In genomic region chr22:29394931-29395581, GRCh38 we compare ENCODE assay signal across 8 cellular contexts. TPM values are rescaled to one million over a fixed set of nuclear protein-coding genes. Genes with fewer than 3 reads are reported as not detected.
DNase-seq lines count a peak whose midpoint lies in the region; ATAC-seq, FAIRE-seq and TF ChIP-seq lines count a peak whose summit lies in the region.

No MANE protein-coding gene starts in this region.

- H3K4me1 Mint-ChIP-seq in T-cell: peaks cover 5 to 19% (median 11%) of the 10 kb centered on the region in 3 donors

- WGBS in right cardiac atrium: 6% methylated on average over 10 of the region's 10 CpGs
- WGBS in sigmoid colon, 2 donors: 6 to 13% methylated on average over 10 of the region's 10 CpGs

- no peaks in the 10 kb centered on the region for H3K4me1 ChIP-seq in right cardiac atrium (ENCODE audit: control insufficient read depth, insufficient read depth, low read length)
- H3K4me1 ChIP-seq in sigmoid colon: peaks cover 0 to 18% (median 16%) of the 10 kb centered on the region in 4 donors

- peak; percentile 70 for FAIRE-seq in A204.1 (lab: Jason Lieb, UNC)

- H3K27ac ChIP-seq in right cardiac atrium (ENCODE audit: low read length) (no peak overlapping the region), sigmoid colon (peak overlapping the region in 3 of 4 donors; percentile 3 to 41 (median 27))

- CTCF ChIA-PET in T-cell (lab: Charles Lee): interaction anchor here (0.6 to 0.8 kb wide), 3 partner anchors 129 to 1804 kb away, joined by 4 to 5 read pairs (median 5); no protein-coding TSS in a partner anchor

- H3K4me3 Mint-ChIP-seq in T-cell: no peak overlapping the region

- H3K27me3 ChIP-seq in right cardiac atrium (ENCODE audit: control insufficient read depth, insufficient read depth) (no peaks in the 10 kb centered on the region), sigmoid colon (no peaks in the 10 kb centered on the region)

- POLR2A ChIA-PET in T-cell (lab: Charles Lee): no interaction called here

- intact Hi-C loops in right cardiac atrium (cut with DNase I) (loop anchor here in 2 of 4 donors (10.0 kb wide), 1 partner anchor 130 kb away; no protein-coding TSS in a partner anchor), sigmoid colon (cut with DNase I) (loop anchor here (1.0 kb wide), 1 partner anchor 129 kb away; no protein-coding TSS in a partner anchor)

- no peaks in the 10 kb centered on the region for H3K9me3 ChIP-seq in right cardiac atrium (ENCODE audit: control insufficient read depth, low read length)
- H3K9me3 ChIP-seq in sigmoid colon: no peaks in the 10 kb centered on the region

- H3K36me3 Mint-ChIP-seq in T-cell: no peaks in the 10 kb centered on the region

- no peak overlapping the region for H3K27ac Mint-ChIP-seq in T-cell

- H3K36me3 ChIP-seq in sigmoid colon: no peaks in the 10 kb centered on the region

- no peaks in the 10 kb centered on the region for H3K9me3 Mint-ChIP-seq in T-cell

- no peaks in the 10 kb centered on the region for H3K27me3 Mint-ChIP-seq in T-cell

- peak; percentile 37 for DNase-seq in GM19238 (ENCODE audit: insufficient read length, low spot score)
- peak; percentile 81 for DNase-seq in NCI-H1436 (lab: John Stamatoyannopoulos, UW)
- peak; percentile 32 to 69 (median 56) for DNase-seq in T-cell
- peak in 44 of 56 donors; percentile 4 to 81 (median 36) for DNase-seq in amygdala (lab: John Stamatoyannopoulos, UW)
- DNase-seq in right cardiac atrium: peak; percentile 65 to 81 (median 79)
- DNase-seq in sigmoid colon: peak; percentile 82

- TF ChIP-seq CTCF in sigmoid colon (IDR thresholded peaks at IDR 0.05): peak; percentile 64 to 85 (median 74)

- ATAC-seq in T-cell (replicated peaks in 1 of 4) (peak; percentile 92 to 97 (median 96)), right cardiac atrium (peak; percentile 80 to 84), GM18505 (IDR thresholded peaks at IDR 0.05; ENCODE audit: unreplicated experiment) (no peak)

- TF ChIP-seq EP300 in sigmoid colon (IDR thresholded peaks at IDR 0.05): no peak

- no peak for TF ChIP-seq POLR2A in sigmoid colon (IDR thresholded peaks at IDR 0.05)
- TF ChIP-seq POLR2A in GM18505 (IDR thresholded peaks at IDR 0.05; ENCODE audit: borderline replicate concordance, extremely low read depth, insufficient read depth, insufficient read length): no peak

- no peak overlapping the region for H3K4me3 ChIP-seq in right cardiac atrium (ENCODE audit: low read length)
- no peak overlapping the region for H3K4me3 ChIP-seq in sigmoid colon

RNA-seq across cellular contexts. Expression of gene AP1B1, which starts 6.7 kb away (rescaled TPM):
- total RNA-seq in T-cell: 10 to 100 TPM; 41.1 to 49.5 (median 47.1) TPM
- total RNA-seq in right cardiac atrium: 10 to 100 TPM; 33.5 to 44.6 (median 40.3) TPM
- 21.7 TPM for polyA plus RNA-seq in right cardiac atrium
- total RNA-seq in sigmoid colon: 10 to 100 TPM; 33.1 to 55.1 (median 41.4) TPM
- 10 to 100 TPM; 36.6 to 83.2 (median 52.9) TPM for polyA plus RNA-seq in sigmoid colon

RNA-seq across cellular contexts. Expression of gene RFPL1, which starts 43.3 kb away (rescaled TPM):
- under 1 TPM in 1 of 5 donors, not detected in 4; 0.22 TPM for total RNA-seq in T-cell
- not detected for total RNA-seq in right cardiac atrium
- polyA plus RNA-seq in right cardiac atrium: not detected
- total RNA-seq in sigmoid colon: not detected
- polyA plus RNA-seq in sigmoid colon: not detected
